Comparison of ENCODE assay signal across 13 cellular contexts in the genomic region with DNA sequence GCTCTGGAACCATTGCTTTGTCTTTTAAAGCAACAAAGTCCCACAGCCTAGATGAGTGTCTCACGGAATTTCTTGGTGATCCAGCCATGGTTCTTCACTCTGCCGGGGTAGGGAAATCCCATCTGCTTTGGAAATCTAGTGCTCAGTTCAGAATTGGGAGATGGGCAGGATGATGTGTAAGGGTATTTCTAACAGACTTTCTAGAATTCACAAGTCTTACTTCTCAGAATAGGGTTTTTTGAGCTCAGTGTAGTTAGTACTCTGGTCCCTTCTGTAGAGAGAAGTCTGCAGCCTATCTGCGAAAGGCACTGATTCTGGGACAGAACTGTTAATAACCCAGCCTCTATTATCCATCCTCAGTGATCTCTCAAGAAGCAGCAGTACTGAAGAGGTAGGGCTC. TPM values are rescaled to one million over a fixed set of nuclear protein-coding genes. Genes with fewer than 3 reads are reported as not detected.
DNase-seq lines count a peak whose midpoint lies in the region; ATAC-seq and TF ChIP-seq lines count a peak whose summit lies in the region.
"Had no signal": no experiment of that assay in that cellular context is flagged by ENCODE, and none has a peak within 500 bp of the region (broad histone marks: within the 10 kb centered on the region; RNA-seq: fewer than 3 reads in every experiment).

No MANE protein-coding gene starts in this region.

- POLR2A ChIA-PET in activated naive CD8-positive, alpha-beta T cell treated with anti-CD3 and anti-CD28 coated beads, Interleukin-2, amount 10 ng/mL, durations not matched to agents 7 days and 5 days (lab: Charles Lee): no interaction called here

- no peak overlapping the region for H3K4me3 Mint-ChIP-seq in activated T-cell treated with anti-CD3 and anti-CD28 coated beads, Interleukin-2, amount 50 U/mL, for 24 hours
- H3K4me3 Mint-ChIP-seq in activated naive CD8-positive, alpha-beta T cell treated with anti-CD3 and anti-CD28 coated beads, Interleukin-2, amount 10 ng/mL, durations not matched to agents 7 days and 5 days: no peak overlapping the region
- H3K4me3 Mint-ChIP-seq in activated naive CD8-positive, alpha-beta T cell treated with anti-CD3 and anti-CD28 coated beads for 36 hours: no peak overlapping the region
- H3K4me3 Mint-ChIP-seq in activated T-helper 17 cell treated with anti-CD3 and anti-CD28 coated beads, Interleukin-2, amount 50 U/mL, for 72 hours: no peak overlapping the region
- H3K4me3 Mint-ChIP-seq in memory B cell: no peak overlapping the region
- no peak overlapping the region for H3K4me3 Mint-ChIP-seq in osteocyte (ENCODE audit: unreplicated experiment)
- H3K4me3 Mint-ChIP-seq: CD4-positive, alpha-beta memory T cell had no signal

- H3K27me3 Mint-ChIP-seq in activated T-cell treated with anti-CD3 and anti-CD28 coated beads, Interleukin-2, amount 50 U/mL, for 24 hours: no peaks in the 10 kb centered on the region
- no peaks in the 10 kb centered on the region for H3K27me3 Mint-ChIP-seq in activated naive CD8-positive, alpha-beta T cell treated with anti-CD3 and anti-CD28 coated beads, Interleukin-2, amount 10 ng/mL, durations not matched to agents 7 days and 5 days
- H3K27me3 Mint-ChIP-seq in activated naive CD8-positive, alpha-beta T cell treated with anti-CD3 and anti-CD28 coated beads for 36 hours: no peaks in the 10 kb centered on the region
- H3K27me3 Mint-ChIP-seq in activated T-helper 17 cell treated with anti-CD3 and anti-CD28 coated beads, Interleukin-2, amount 50 U/mL, for 72 hours: no peaks in the 10 kb centered on the region
- H3K27me3 Mint-ChIP-seq in memory B cell (no peaks in the 10 kb centered on the region), osteocyte (ENCODE audit: unreplicated experiment) (no peaks in the 10 kb centered on the region)
- H3K27me3 Mint-ChIP-seq: CD4-positive, alpha-beta memory T cell had no signal

- peak overlapping the region; percentile 84 for H3K27ac Mint-ChIP-seq in activated T-cell treated with anti-CD3 and anti-CD28 coated beads, Interleukin-2, amount 50 U/mL, for 24 hours
- H3K27ac Mint-ChIP-seq in activated naive CD8-positive, alpha-beta T cell treated with anti-CD3 and anti-CD28 coated beads, Interleukin-2, amount 10 ng/mL, durations not matched to agents 7 days and 5 days: peak overlapping the region; percentile 22
- H3K27ac Mint-ChIP-seq in activated naive CD8-positive, alpha-beta T cell treated with anti-CD3 and anti-CD28 coated beads for 36 hours: no peak overlapping the region
- H3K27ac Mint-ChIP-seq in activated T-helper 17 cell treated with anti-CD3 and anti-CD28 coated beads, Interleukin-2, amount 50 U/mL, for 72 hours: peak overlapping the region; percentile 40
- H3K27ac Mint-ChIP-seq in memory B cell (peak overlapping the region; percentile 24), osteocyte (ENCODE audit: unreplicated experiment) (no peak overlapping the region)

- H3K4me1 Mint-ChIP-seq in activated T-cell treated with anti-CD3 and anti-CD28 coated beads, Interleukin-2, amount 50 U/mL, for 24 hours (ENCODE audit: low read depth): peaks cover 34% of the 10 kb centered on the region
- peaks cover 38% of the 10 kb centered on the region for H3K4me1 Mint-ChIP-seq in activated naive CD8-positive, alpha-beta T cell treated with anti-CD3 and anti-CD28 coated beads, Interleukin-2, amount 10 ng/mL, durations not matched to agents 7 days and 5 days
- H3K4me1 Mint-ChIP-seq in activated naive CD8-positive, alpha-beta T cell treated with anti-CD3 and anti-CD28 coated beads for 36 hours: peaks cover 31% of the 10 kb centered on the region
- peaks cover 14% of the 10 kb centered on the region for H3K4me1 Mint-ChIP-seq in activated T-helper 17 cell treated with anti-CD3 and anti-CD28 coated beads, Interleukin-2, amount 50 U/mL, for 72 hours
- H3K4me1 Mint-ChIP-seq in memory B cell (peaks cover 9% of the 10 kb centered on the region), osteocyte (ENCODE audit: unreplicated experiment) (peaks cover 14% of the 10 kb centered on the region)

- TF ChIP-seq CTCF in osteocyte (IDR thresholded peaks at IDR 0.05): no peak

- no peaks in the 10 kb centered on the region for H3K9me3 Mint-ChIP-seq in activated T-cell treated with anti-CD3 and anti-CD28 coated beads, Interleukin-2, amount 50 U/mL, for 24 hours
- no peaks in the 10 kb centered on the region for H3K9me3 Mint-ChIP-seq in activated naive CD8-positive, alpha-beta T cell treated with anti-CD3 and anti-CD28 coated beads, Interleukin-2, amount 10 ng/mL, durations not matched to agents 7 days and 5 days
- no peaks in the 10 kb centered on the region for H3K9me3 Mint-ChIP-seq in activated naive CD8-positive, alpha-beta T cell treated with anti-CD3 and anti-CD28 coated beads for 36 hours
- H3K9me3 Mint-ChIP-seq in activated T-helper 17 cell treated with anti-CD3 and anti-CD28 coated beads, Interleukin-2, amount 50 U/mL, for 72 hours: no peaks in the 10 kb centered on the region
- no peaks in the 10 kb centered on the region for H3K9me3 Mint-ChIP-seq in memory B cell
- H3K9me3 Mint-ChIP-seq in osteocyte (ENCODE audit: unreplicated experiment): no peaks in the 10 kb centered on the region
- H3K9me3 Mint-ChIP-seq: CD4-positive, alpha-beta memory T cell had no signal

- ATAC-seq in activated naive CD8-positive, alpha-beta T cell treated with anti-CD3 and anti-CD28 coated beads, Interleukin-2, amount 10 ng/mL, durations not matched to agents 7 days and 5 days (ENCODE audit: low read depth): no peak
- ATAC-seq in activated T-helper 17 cell treated with anti-CD3 and anti-CD28 coated beads, Interleukin-2, amount 50 U/mL, for 72 hours (replicated peaks): peak; percentile 42
- ATAC-seq in memory B cell (ENCODE audit: low read depth): no peak
- ATAC-seq: A549, GM12878, HCT116 had no signal

- no peak for DNase-seq in activated T-cell treated with anti-CD3 and anti-CD28 coated beads, Interleukin-2, amount 50 U/mL, for 24 hours
- DNase-seq in activated T-cell treated with anti-CD3 and anti-CD28 coated beads, Interleukin-2, amount 50 U/mL, for 1 hour: no peak
- no peak for DNase-seq in activated naive CD8-positive, alpha-beta T cell treated with anti-CD3 and anti-CD28 coated beads, Interleukin-2, amount 10 ng/mL, durations not matched to agents 7 days and 5 days
- no peak for DNase-seq in activated naive CD8-positive, alpha-beta T cell treated with anti-CD3 and anti-CD28 coated beads for 36 hours
- no peak for DNase-seq in memory B cell (ENCODE audit: low spot score in 2 of 2)
- DNase-seq in osteocyte (ENCODE audit: extremely low spot score, unreplicated experiment): no peak
- DNase-seq: BE2C; CD4-positive, alpha-beta memory T cell; DMS79 had no signal

- H3K36me3 Mint-ChIP-seq in activated T-cell treated with anti-CD3 and anti-CD28 coated beads, Interleukin-2, amount 50 U/mL, for 24 hours (ENCODE audit: low read depth): peaks cover 90% of the 10 kb centered on the region
- peaks cover 38% of the 10 kb centered on the region for H3K36me3 Mint-ChIP-seq in activated naive CD8-positive, alpha-beta T cell treated with anti-CD3 and anti-CD28 coated beads, Interleukin-2, amount 10 ng/mL, durations not matched to agents 7 days and 5 days
- peaks cover 22% of the 10 kb centered on the region for H3K36me3 Mint-ChIP-seq in activated naive CD8-positive, alpha-beta T cell treated with anti-CD3 and anti-CD28 coated beads for 36 hours
- H3K36me3 Mint-ChIP-seq in activated T-helper 17 cell treated with anti-CD3 and anti-CD28 coated beads, Interleukin-2, amount 50 U/mL, for 72 hours (ENCODE audit: low read depth): peaks cover 99% of the 10 kb centered on the region
- H3K36me3 Mint-ChIP-seq in memory B cell: peaks cover 41% of the 10 kb centered on the region
- peaks cover 53% of the 10 kb centered on the region for H3K36me3 Mint-ChIP-seq in osteocyte (ENCODE audit: unreplicated experiment)

RNA-seq across cellular contexts. Expression of gene GABPA, which starts 25.3 kb away (rescaled TPM):
- total RNA-seq in activated naive CD8-positive, alpha-beta T cell treated with anti-CD3 and anti-CD28 coated beads, Interleukin-2, amount 10 ng/mL, durations not matched to agents 7 days and 5 days: 10 to 100 TPM; 25.3 to 27.4 TPM
- 10 to 100 TPM; 25.7 to 26.4 TPM for total RNA-seq in activated naive CD8-positive, alpha-beta T cell treated with anti-CD3 and anti-CD28 coated beads for 36 hours
- 10 to 100 TPM; 17.3 to 24.9 TPM for total RNA-seq in activated T-helper 17 cell treated with anti-CD3 and anti-CD28 coated beads, Interleukin-2, amount 50 U/mL, for 72 hours
- total RNA-seq in osteocyte: 23.8 and 24.4 TPM in 2 replicates

RNA-seq across cellular contexts. Expression of gene ATP5PF, which starts 25.4 kb away (rescaled TPM):
- 100 to 1,000 TPM; 106 to 110 TPM for total RNA-seq in activated naive CD8-positive, alpha-beta T cell treated with anti-CD3 and anti-CD28 coated beads, Interleukin-2, amount 10 ng/mL, durations not matched to agents 7 days and 5 days
- 100 to 1,000 TPM; 187 TPM for total RNA-seq in activated naive CD8-positive, alpha-beta T cell treated with anti-CD3 and anti-CD28 coated beads for 36 hours
- 100 to 1,000 TPM in 1 of 2 donors, 10 to 100 TPM in 1; 89.7 to 151 TPM for total RNA-seq in activated T-helper 17 cell treated with anti-CD3 and anti-CD28 coated beads, Interleukin-2, amount 50 U/mL, for 72 hours
- total RNA-seq in osteocyte: 107 and 117 TPM in 2 replicates

Comparison
In these comparisons a context has a peak if more than half of its experiments do, and no peak if none do; other contexts are left out.
1. H3K27ac Mint-ChIP-seq: peak in activated T-cell treated with anti-CD3 and anti-CD28 coated beads, Interleukin-2, amount 50 U/mL, for 24 hours (single experiment), activated naive CD8-positive, alpha-beta T cell treated with anti-CD3 and anti-CD28 coated beads, Interleukin-2, amount 10 ng/mL, durations not matched to agents 7 days and 5 days (single experiment), activated T-helper 17 cell treated with anti-CD3 and anti-CD28 coated beads, Interleukin-2, amount 50 U/mL, for 72 hours (single experiment) and memory B cell (single experiment); none in activated naive CD8-positive, alpha-beta T cell treated with anti-CD3 and anti-CD28 coated beads for 36 hours (single experiment) and osteocyte (single experiment).